15 cellular contexts compared by ENCODE assay signal in genomic region chr1:38073926-38074677, GRCh38. TPM values are rescaled to one million over a fixed set of nuclear protein-coding genes. Genes with fewer than 3 reads are reported as not detected.
"Had no signal": no experiment of that assay in that cellular context is flagged by ENCODE, and none has a peak within 500 bp of the region (broad histone marks: within the 10 kb centered on the region; RNA-seq: fewer than 3 reads in every experiment).

No MANE protein-coding gene starts in this region.

- DNase-seq: activated CD4-positive, alpha-beta T cell treated with anti-CD3 and anti-CD28 coated beads for 4 hours; activated naive CD4-positive, alpha-beta T cell treated with anti-CD3 and anti-CD28 coated beads, Interleukin-2, amount 10 ng/mL, durations not matched to agents 7 days and 5 days; central memory CD4-positive, alpha-beta T cell; heart right ventricle; naive thymus-derived CD4-positive, alpha-beta T cell; stimulated activated CD4-positive, alpha-beta T cell treated with anti-CD3 and anti-CD28 coated beads, Interleukin-4, amount 100 ng/mL, for 1 hour; stimulated activated CD8-positive, alpha-beta memory T cell treated with anti-CD3 and anti-CD28 coated beads, Interleukin-4, amount 100 ng/mL, for 48 hours; T1000; testis; upper lobe of right lung had no signal

- ATAC-seq: heart right ventricle; naive thymus-derived CD4-positive, alpha-beta T cell; upper lobe of right lung had no signal

- H3K9me3 ChIP-seq: esophagus muscularis mucosa, heart right ventricle, testis, upper lobe of right lung had no signal

- H3K27me3 ChIP-seq: testis had no signal

- H3K4me3 ChIP-seq: esophagus muscularis mucosa, heart right ventricle, testis, upper lobe of right lung had no signal

- FAIRE-seq: frontal cortex had no signal

- H3K27ac ChIP-seq: esophagus muscularis mucosa, heart right ventricle, testis, upper lobe of right lung, VCaP had no signal

- H3K36me3 ChIP-seq: esophagus muscularis mucosa, heart right ventricle, upper lobe of right lung had no signal

- H3K4me1 ChIP-seq: esophagus muscularis mucosa, heart right ventricle, testis, upper lobe of right lung had no signal

RNA-seq across cellular contexts. Expression of gene POU3F1, which starts 27.5 kb away (rescaled TPM):
- total RNA-seq: liver, pulmonary artery endothelial cell, upper lobe of right lung had no signal
- polyA plus RNA-seq: liver; naive thymus-derived CD4-positive, alpha-beta T cell had no signal
